In genomic region chr7:131626643-131627042, GRCh38 we compare ENCODE assay signal across 1 cellular context.
TF ChIP-seq lines count a peak whose summit lies in the region.

No MANE protein-coding gene starts in this region.

TF ChIP-seq in IMR-90, 13 proteins besides CTCF, POLR2A, EP300 and RAD21:
- TF ChIP-seq MAFK (IDR thresholded peaks at IDR 0.05; ENCODE audit: low read depth, low read length) (no peak), CEBPB (IDR thresholded peaks at IDR 0.05; ENCODE audit: low read depth, low read length) (no peak), BHLHE40 (IDR thresholded peaks at IDR 0.05; ENCODE audit: low read depth, low read length) (no peak), MAZ (IDR thresholded peaks at IDR 0.05; ENCODE audit: borderline replicate concordance, low read depth, low read length) (no peak), CHD1 (IDR thresholded peaks at IDR 0.05; ENCODE audit: low read depth, low read length) (no peak), RCOR1 (IDR thresholded peaks at IDR 0.05; ENCODE audit: insufficient replicate concordance, low read length) (no peak), USF2 (IDR thresholded peaks at IDR 0.05; ENCODE audit: low read depth, low read length) (no peak), RFX5 (IDR thresholded peaks at IDR 0.05; ENCODE audit: low read depth, low read length) (no peak), SMC3 (IDR thresholded peaks at IDR 0.05; ENCODE audit: low read depth, low read length) (no peak), MXI1 (IDR thresholded peaks at IDR 0.05; ENCODE audit: borderline replicate concordance, low read depth, low read length) (no peak), NFE2L2 (IDR thresholded peaks at IDR 0.05; ENCODE audit: low read depth, low read length) (no peak), FOS (IDR thresholded peaks at IDR 0.05; ENCODE audit: low read depth, low read length) (no peak)
- TF ChIP-seq, protein P1, sequence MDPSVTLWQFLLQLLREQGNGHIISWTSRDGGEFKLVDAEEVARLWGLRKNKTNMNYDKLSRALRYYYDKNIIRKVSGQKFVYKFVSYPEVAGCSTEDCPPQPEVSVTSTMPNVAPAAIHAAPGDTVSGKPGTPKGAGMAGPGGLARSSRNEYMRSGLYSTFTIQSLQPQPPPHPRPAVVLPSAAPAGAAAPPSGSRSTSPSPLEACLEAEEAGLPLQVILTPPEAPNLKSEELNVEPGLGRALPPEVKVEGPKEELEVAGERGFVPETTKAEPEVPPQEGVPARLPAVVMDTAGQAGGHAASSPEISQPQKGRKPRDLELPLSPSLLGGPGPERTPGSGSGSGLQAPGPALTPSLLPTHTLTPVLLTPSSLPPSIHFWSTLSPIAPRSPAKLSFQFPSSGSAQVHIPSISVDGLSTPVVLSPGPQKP (IDR thresholded peaks at IDR 0.05; ENCODE audit: borderline replicate concordance, low read depth, low read length) = no peak
TF ChIP-seq in IMR-90: peak in this region for 0.
